1 cellular context compared by ENCODE assay signal in the genomic region with DNA sequence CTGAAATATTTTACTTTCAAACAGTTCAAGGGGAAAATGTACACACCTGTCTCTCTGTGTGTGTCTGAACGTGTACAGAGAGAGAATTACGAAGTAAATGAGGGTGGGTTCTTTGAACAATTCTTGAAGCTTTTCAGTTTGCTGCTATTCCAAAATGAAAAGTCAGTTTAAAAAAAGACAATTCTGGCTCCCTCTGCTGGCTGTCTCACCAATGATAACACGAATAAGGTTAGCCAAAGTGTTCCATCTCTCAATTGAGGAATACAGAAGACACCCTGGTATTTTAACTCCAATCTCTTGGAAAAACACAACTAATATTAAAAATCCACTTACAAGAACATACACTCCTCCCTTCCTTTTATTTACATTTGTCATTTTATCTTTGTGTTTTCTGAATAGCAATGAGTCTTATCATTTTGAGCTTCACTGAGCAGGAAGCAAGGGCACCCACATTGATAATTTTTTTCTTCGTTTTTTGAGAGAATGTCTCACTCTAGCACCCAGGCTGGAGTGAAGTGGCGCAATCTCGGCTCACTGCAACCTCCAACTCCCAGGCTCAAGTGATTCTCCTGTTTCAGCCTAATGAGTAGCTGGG.
TF ChIP-seq lines count a peak whose summit lies in the region.

No MANE protein-coding gene starts in this region.

TF ChIP-seq in GM23338, 12 proteins besides CTCF, POLR2A, EP300 and RAD21 (continued from another document):
- no peak for TF ChIP-seq ETS1 (IDR thresholded peaks at IDR 0.05)
